ENCODE assay signal across 16 cellular contexts in the genomic region with DNA sequence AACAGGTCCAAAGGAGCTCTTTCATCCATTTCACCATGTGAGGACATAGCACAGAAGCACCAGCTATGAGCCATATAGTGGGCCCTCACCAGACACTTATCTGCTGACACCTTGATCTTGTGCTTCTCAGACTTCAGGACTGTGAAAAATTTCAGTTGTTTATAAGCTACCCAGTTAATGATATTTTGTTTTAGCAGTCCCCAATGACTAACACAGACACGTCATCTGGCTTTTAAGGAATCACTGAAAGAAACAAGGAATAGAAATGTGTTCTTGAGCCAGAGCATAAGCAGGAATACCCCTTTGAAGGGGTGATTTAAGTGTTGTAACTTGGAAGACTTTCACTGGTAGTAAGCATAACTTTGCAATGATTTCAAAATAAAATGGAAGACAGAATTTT.
"Had no signal": no experiment of that assay in that cellular context is flagged by ENCODE, and none has a peak within 500 bp of the region (broad histone marks: within the 10 kb centered on the region; RNA-seq: fewer than 3 reads in every experiment).

No MANE protein-coding gene starts in this region.

- H3K9me3 ChIP-seq: body of pancreas, heart right ventricle, thyroid gland had no signal

- H2AFZ ChIP-seq: parathyroid adenoma had no signal

- H3K36me3 ChIP-seq: heart right ventricle, thyroid gland had no signal

- H3K27ac ChIP-seq: body of pancreas, heart right ventricle, parathyroid adenoma, thyroid gland had no signal

- ATAC-seq: activated T-helper 17 cell treated with anti-CD3 and anti-CD28 coated beads, Interleukin-2, amount 50 U/mL, for 72 hours; body of pancreas; esophagus mucosa; heart right ventricle; natural killer cell; sciatic nerve had no signal

- H3K4me3 ChIP-seq: body of pancreas, heart right ventricle, thyroid gland had no signal

- DNase-seq: activated CD4-positive, alpha-beta T cell treated with anti-CD3 and anti-CD28 coated beads, Interleukin-2, amount 50 U/mL, for 48 hours; activated naive CD4-positive, alpha-beta T cell; activated naive CD8-positive, alpha-beta T cell treated with anti-CD3 and anti-CD28 coated beads, Interleukin-2, amount 10 ng/mL, durations not matched to agents 7 days and 5 days; body of pancreas; cortex of kidney; heart right ventricle; immature natural killer cell; mesendoderm; natural killer cell; stimulated activated naive CD4-positive, alpha-beta T cell treated with Interleukin-2 at 50 U/mL for 16 hours; SW 1271; thyroid gland had no signal

- H3K27me3 ChIP-seq: body of pancreas, heart right ventricle, thyroid gland had no signal

- H3K4me1 ChIP-seq: body of pancreas, heart right ventricle, parathyroid adenoma, thyroid gland had no signal

- H3K9ac ChIP-seq: parathyroid adenoma had no signal
